In genomic region chr4:103197765-103198110, GRCh38 we compare ENCODE assay signal across 8 cellular contexts. TPM values are rescaled to one million over a fixed set of nuclear protein-coding genes. Genes with fewer than 3 reads are reported as not detected.
A peak's percentile ranks its signal among the peaks of the same experiment; 100 is the strongest.
DNase-seq lines count a peak whose midpoint lies in the region; ATAC-seq and TF ChIP-seq lines count a peak whose summit lies in the region.

No MANE protein-coding gene starts in this region.

- H3K9me3 Mint-ChIP-seq in T-helper 2 cell treated with Interferon-gamma antibody and Interleukin-4, amounts not matched to agents 5 μg/mL and 100 μg/mL, for 36 hours, result no peaks in the 10 kb centered on the region

- H3K9ac ChIP-seq in SK-N-MC (ENCODE audit: insufficient read length), result peak overlapping the region; percentile 93

- peak; percentile 42 for ATAC-seq in HG02938 (IDR thresholded peaks at IDR 0.05; ENCODE audit: unreplicated experiment)
- peak; percentile 55 for ATAC-seq in gastroesophageal sphincter
- peak; percentile 31 to 44 (median 36) for ATAC-seq in psoas muscle

- H3K4me3 ChIP-seq in SK-N-MC (peak overlapping the region; percentile 91), gastroesophageal sphincter (peak overlapping the region; percentile 45 to 73), psoas muscle (peak overlapping the region; percentile 76)

- H3K27ac ChIP-seq in SK-N-MC (peak overlapping the region; percentile 49; the same call in 1 of the 2 replicates), gastroesophageal sphincter (peak overlapping the region in 3 of 4 donors; percentile 71 to 81 (median 76)), psoas muscle (no peak overlapping the region)

- H3K36me3 ChIP-seq in SK-N-MC (ENCODE audit: insufficient read depth, low read length) (peaks cover 40% of the 10 kb centered on the region), gastroesophageal sphincter (no peaks in the 10 kb centered on the region), psoas muscle (ENCODE audit: insufficient read depth in 1 of 2, low read depth in 1 of 2) (no peaks in the 10 kb centered on the region)

- H3K36me3 Mint-ChIP-seq in T-helper 2 cell treated with Interferon-gamma antibody and Interleukin-4, amounts not matched to agents 5 μg/mL and 100 μg/mL, for 36 hours (ENCODE audit: low read depth), result peaks cover 38% of the 10 kb centered on the region

- peak; percentile 8 for DNase-seq in T-helper 2 cell treated with Interferon-gamma antibody and Interleukin-4, amounts not matched to agents 5 μg/mL and 100 μg/mL, for 36 hours (ENCODE audit: low spot score)
- no peak for DNase-seq in T-helper 2 cell
- no peak for DNase-seq in SK-N-MC (ENCODE audit: low read depth, low spot score)
- DNase-seq in psoas muscle, result no peak
- DNase-seq in NCI-H1694 (lab: John Stamatoyannopoulos, UW), result no peak
- DNase-seq in inferior parietal cortex (ENCODE audit: extremely low spot score), result no peak

- H3K4me1 ChIP-seq in gastroesophageal sphincter (peaks cover 0 to 12% (median 0%) of the 10 kb centered on the region in 3 donors), psoas muscle (no peaks in the 10 kb centered on the region)

- peaks cover 23% of the 10 kb centered on the region for H3K4me1 Mint-ChIP-seq in T-helper 2 cell treated with Interferon-gamma antibody and Interleukin-4, amounts not matched to agents 5 μg/mL and 100 μg/mL, for 36 hours (ENCODE audit: low read depth)

- TF ChIP-seq EP300 in gastroesophageal sphincter (IDR thresholded peaks at IDR 0.05), result no peak

- peaks cover 3% of the 10 kb centered on the region for H3K27me3 ChIP-seq in gastroesophageal sphincter
- H3K27me3 ChIP-seq in psoas muscle (ENCODE audit: insufficient read depth in 3 of 3, low read length in 2 of 3), result no peaks in the 10 kb centered on the region

- H3K4me3 Mint-ChIP-seq in T-helper 2 cell treated with Interferon-gamma antibody and Interleukin-4, amounts not matched to agents 5 μg/mL and 100 μg/mL, for 36 hours, result peak overlapping the region; percentile 98

- 0 to 1% methylated on average over 7 to 8 of the region's 9 CpGs for WGBS in gastroesophageal sphincter (ENCODE audit: low coverage in 1 of 2), 2 donors
- 1 to 2% (median 2%) methylated on average over 9 of the region's 9 CpGs for WGBS in psoas muscle, 3 donors

- H3K27me3 Mint-ChIP-seq in T-helper 2 cell treated with Interferon-gamma antibody and Interleukin-4, amounts not matched to agents 5 μg/mL and 100 μg/mL, for 36 hours (ENCODE audit: low read depth), result peaks cover 8% of the 10 kb centered on the region

- intact Hi-C loops in psoas muscle (cut with DNase I), result no loop called here

- H3K27ac Mint-ChIP-seq in T-helper 2 cell treated with Interferon-gamma antibody and Interleukin-4, amounts not matched to agents 5 μg/mL and 100 μg/mL, for 36 hours, result peak overlapping the region; percentile 100

- TF ChIP-seq POLR2A in gastroesophageal sphincter (IDR thresholded peaks at IDR 0.05), result no peak

- TF ChIP-seq CTCF in gastroesophageal sphincter (IDR thresholded peaks at IDR 0.05), result no peak
- TF ChIP-seq CTCF in psoas muscle (IDR thresholded peaks at IDR 0.05), result no peak

- no peaks in the 10 kb centered on the region for H3K9me3 ChIP-seq in SK-N-MC (ENCODE audit: low read depth, low read length)
- no peaks in the 10 kb centered on the region for H3K9me3 ChIP-seq in gastroesophageal sphincter
- no peaks in the 10 kb centered on the region for H3K9me3 ChIP-seq in psoas muscle

RNA-seq across cellular contexts. Expression of gene CENPE, which starts 0.4 kb away (rescaled TPM):
- 1 to 10 TPM in 2 of 4 donors, under 1 TPM in 2; 0.81 to 1.8 (median 1.1) TPM for total RNA-seq in gastroesophageal sphincter
- under 1 TPM; 0.24 to 0.60 (median 0.33) TPM for total RNA-seq in psoas muscle
- under 1 TPM; 0.07 to 0.25 (median 0.07) TPM for polyA plus RNA-seq in psoas muscle
